In genomic region chr18:25295624-25296138, GRCh38 we compare ENCODE assay signal across 31 cellular contexts. TPM values are rescaled to one million over a fixed set of nuclear protein-coding genes. Genes with fewer than 3 reads are reported as not detected.
"Had no signal": no experiment of that assay in that cellular context is flagged by ENCODE, and none has a peak within 500 bp of the region (broad histone marks: within the 10 kb centered on the region; RNA-seq: fewer than 3 reads in every experiment).

No MANE protein-coding gene starts in this region.

- H3K36me3 ChIP-seq: heart right ventricle had no signal

- H3K4me2 ChIP-seq: hepatocyte had no signal

- H3K9me3 Mint-ChIP-seq: activated CD4-positive, alpha-beta memory T cell treated with anti-CD3 and anti-CD28 coated beads, Interleukin-2, amount 10 ng/mL, durations not matched to agents 7 days and 5 days; activated CD4-positive, alpha-beta T cell treated with anti-CD3 and anti-CD28 coated beads, Interleukin-2, amount 10 ng/mL, durations not matched to agents 24 days and 14 days; activated T-cell treated with anti-CD3 and anti-CD28 coated beads, Interleukin-2, amount 50 U/mL, for 4 hours; activated T-helper 17 cell treated with anti-CD3 and anti-CD28 coated beads, Interleukin-2, amount 50 U/mL, for 72 hours; T-helper 2 cell treated with Interferon-gamma antibody and Interleukin-4, amounts not matched to agents 5 μg/mL and 100 μg/mL, for 36 hours had no signal

- H3K4me1 ChIP-seq: body of pancreas had no signal

- H3K79me2 ChIP-seq: hepatocyte had no signal

- H3K4me1 Mint-ChIP-seq: activated CD4-positive, alpha-beta memory T cell treated with anti-CD3 and anti-CD28 coated beads, Interleukin-2, amount 10 ng/mL, durations not matched to agents 7 days and 5 days; activated CD4-positive, alpha-beta T cell treated with anti-CD3 and anti-CD28 coated beads for 36 hours; activated CD4-positive, alpha-beta T cell treated with anti-CD3 and anti-CD28 coated beads, Interleukin-2, amount 10 ng/mL, durations not matched to agents 24 days and 14 days; activated T-helper 17 cell treated with anti-CD3 and anti-CD28 coated beads, Interleukin-2, amount 50 U/mL, for 72 hours; T-helper 17 cell had no signal

- H3K27me3 ChIP-seq: body of pancreas, heart right ventricle, hepatocyte had no signal

- H3K9me3 ChIP-seq: body of pancreas, heart right ventricle had no signal

- H3K27ac ChIP-seq: body of pancreas, heart right ventricle, hepatocyte had no signal

- H3K36me3 Mint-ChIP-seq: activated naive CD8-positive, alpha-beta T cell had no signal

- ATAC-seq: activated CD4-positive, alpha-beta T cell treated with anti-CD3 and anti-CD28 coated beads for 36 hours; activated T-cell treated with anti-CD3 and anti-CD28 coated beads, Interleukin-2, amount 50 U/mL, for 4 hours; activated T-helper 17 cell treated with anti-CD3 and anti-CD28 coated beads, Interleukin-2, amount 50 U/mL, for 72 hours; body of pancreas; effector memory CD8-positive, alpha-beta T cell; esophagus mucosa; heart right ventricle; T-helper 17 cell had no signal

- FAIRE-seq: colon, frontal cortex had no signal

- H3K4me3 ChIP-seq: body of pancreas, heart right ventricle, hepatocyte had no signal

- H3K4me3 Mint-ChIP-seq: activated CD4-positive, alpha-beta memory T cell treated with anti-CD3 and anti-CD28 coated beads, Interleukin-2, amount 10 ng/mL, durations not matched to agents 7 days and 5 days; activated CD4-positive, alpha-beta T cell treated with anti-CD3 and anti-CD28 coated beads for 36 hours; activated CD4-positive, alpha-beta T cell treated with anti-CD3 and anti-CD28 coated beads, Interleukin-2, amount 10 ng/mL, durations not matched to agents 24 days and 14 days; activated naive CD8-positive, alpha-beta T cell; activated T-cell treated with anti-CD3 and anti-CD28 coated beads, Interleukin-2, amount 50 U/mL, for 4 hours; activated T-helper 17 cell treated with anti-CD3 and anti-CD28 coated beads, Interleukin-2, amount 50 U/mL, for 72 hours; effector memory CD8-positive, alpha-beta T cell; T-helper 17 cell; T-helper 2 cell treated with Interferon-gamma antibody and Interleukin-4, amounts not matched to agents 5 μg/mL and 100 μg/mL, for 36 hours had no signal

- H3K27ac Mint-ChIP-seq: activated CD4-positive, alpha-beta memory T cell treated with anti-CD3 and anti-CD28 coated beads, Interleukin-2, amount 10 ng/mL, durations not matched to agents 7 days and 5 days; activated CD4-positive, alpha-beta T cell treated with anti-CD3 and anti-CD28 coated beads for 36 hours; activated CD4-positive, alpha-beta T cell treated with anti-CD3 and anti-CD28 coated beads, Interleukin-2, amount 10 ng/mL, durations not matched to agents 24 days and 14 days; activated naive CD8-positive, alpha-beta T cell; activated T-helper 17 cell treated with anti-CD3 and anti-CD28 coated beads, Interleukin-2, amount 50 U/mL, for 72 hours; effector memory CD8-positive, alpha-beta T cell; T-helper 17 cell; T-helper 2 cell treated with Interferon-gamma antibody and Interleukin-4, amounts not matched to agents 5 μg/mL and 100 μg/mL, for 36 hours had no signal

- DNase-seq: activated CD4-positive, alpha-beta memory T cell treated with anti-CD3 and anti-CD28 coated beads, Interleukin-2, amount 10 ng/mL, durations not matched to agents 7 days and 5 days; activated CD4-positive, alpha-beta T cell treated with anti-CD3 and anti-CD28 coated beads for 36 hours; activated CD4-positive, alpha-beta T cell treated with anti-CD3 and anti-CD28 coated beads, Interleukin-2, amount 10 ng/mL, durations not matched to agents 24 days and 14 days; activated CD4-positive, CD25-positive, alpha-beta regulatory T cell; activated CD4-positive, CD25-positive, alpha-beta regulatory T cell treated with anti-CD3 and anti-CD28 coated beads, Interleukin-2, amount 50 U/mL, for 72 hours; activated CD8-positive, alpha-beta memory T cell treated with anti-CD3 and anti-CD28 coated beads for 24 hours; activated effector memory CD4-positive, alpha-beta T cell treated with Interleukin-2 at 50 U/mL for 16 hours; activated gamma-delta T cell treated with Interleukin-2 at 50 U/mL for 16 hours; activated naive CD4-positive, alpha-beta T cell treated with anti-CD3 and anti-CD28 coated beads, Interleukin-2, amount 50 U/mL, for 16 hours; activated naive CD4-positive, alpha-beta T cell treated with Interleukin-2 at 50 U/mL for 16 hours; activated T-cell treated with anti-CD3 and anti-CD28 coated beads, Interleukin-2, amount 50 U/mL, for 4 hours; amniotic stem cell; anterior cingulate cortex; body of pancreas; caudate nucleus; cortex of kidney; dermis blood vessel endothelial cell; effector CD4-positive, alpha-beta T cell; effector memory CD8-positive, alpha-beta T cell; foreskin fibroblast; heart right ventricle; T-helper 1 cell; T-helper 17 cell; T1000 had no signal

- H3K27me3 Mint-ChIP-seq: activated CD4-positive, alpha-beta memory T cell treated with anti-CD3 and anti-CD28 coated beads, Interleukin-2, amount 10 ng/mL, durations not matched to agents 7 days and 5 days; activated CD4-positive, alpha-beta T cell treated with anti-CD3 and anti-CD28 coated beads, Interleukin-2, amount 10 ng/mL, durations not matched to agents 24 days and 14 days; activated T-helper 17 cell treated with anti-CD3 and anti-CD28 coated beads, Interleukin-2, amount 50 U/mL, for 72 hours; effector memory CD8-positive, alpha-beta T cell had no signal

- H2AFZ ChIP-seq: hepatocyte had no signal

RNA-seq across cellular contexts. Expression of gene ZNF521, which starts 56.3 kb away (rescaled TPM):
- total RNA-seq: activated CD4-positive, alpha-beta memory T cell treated with anti-CD3 and anti-CD28 coated beads, Interleukin-2, amount 10 ng/mL, durations not matched to agents 7 days and 5 days; activated CD4-positive, alpha-beta T cell treated with anti-CD3 and anti-CD28 coated beads for 36 hours; activated CD4-positive, alpha-beta T cell treated with anti-CD3 and anti-CD28 coated beads, Interleukin-2, amount 10 ng/mL, durations not matched to agents 24 days and 14 days; activated T-helper 17 cell treated with anti-CD3 and anti-CD28 coated beads, Interleukin-2, amount 50 U/mL, for 72 hours had no signal
